ENCODE assay signal across 1 cellular context in the genomic region with DNA sequence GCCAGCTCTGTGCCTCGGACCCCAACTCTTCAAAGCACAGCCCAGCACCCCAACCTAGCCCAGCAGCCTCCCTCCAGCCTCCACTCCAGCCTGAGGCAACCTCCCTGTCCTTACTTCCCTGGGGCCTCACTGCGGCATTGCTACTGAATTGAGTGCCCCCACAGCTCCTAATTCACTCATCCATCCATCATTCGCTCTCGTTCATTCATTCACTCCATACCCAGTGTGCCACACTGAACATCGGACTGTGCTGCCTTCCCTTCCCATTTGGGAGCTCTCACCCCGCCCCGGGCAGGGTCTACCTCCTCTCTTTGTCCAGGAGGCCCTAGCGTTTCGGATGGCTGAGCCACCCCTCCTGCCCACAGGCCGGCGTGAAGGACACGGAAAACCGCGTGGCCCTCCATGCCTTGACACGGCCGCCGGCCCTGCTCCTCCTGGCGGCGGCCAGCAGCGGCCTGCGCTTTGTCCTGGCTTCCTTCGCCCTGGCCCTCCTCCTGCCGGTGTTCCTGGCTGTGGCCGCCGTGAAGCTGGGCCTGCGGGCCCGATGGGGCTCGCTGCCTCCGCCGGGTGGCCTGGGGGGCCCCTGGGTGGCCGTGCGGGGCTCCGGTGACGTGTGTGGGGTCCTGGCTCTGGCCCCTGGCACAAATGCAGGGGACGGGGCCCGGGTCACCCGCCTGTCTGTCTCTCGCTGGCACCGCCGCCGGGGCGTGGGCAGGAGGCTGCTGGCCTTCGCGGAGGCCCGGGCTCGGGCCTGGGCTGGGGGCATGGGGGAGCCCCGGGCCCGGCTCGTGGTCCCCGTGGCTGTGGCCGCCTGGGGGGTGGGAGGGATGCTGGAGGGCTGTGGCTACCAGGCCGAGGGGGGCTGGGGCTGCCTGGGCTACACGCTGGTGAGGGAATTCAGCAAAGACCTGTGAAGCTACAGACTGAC.
A peak's percentile ranks its signal among the peaks of the same experiment; 100 is the strongest.
TF ChIP-seq lines count a peak whose summit lies in the region.

No MANE protein-coding gene starts in this region.

TF ChIP-seq in HEK293, 187 proteins besides CTCF, POLR2A, EP300 and RAD21 (continued from another document):
- TF ChIP-seq, protein P1, sequence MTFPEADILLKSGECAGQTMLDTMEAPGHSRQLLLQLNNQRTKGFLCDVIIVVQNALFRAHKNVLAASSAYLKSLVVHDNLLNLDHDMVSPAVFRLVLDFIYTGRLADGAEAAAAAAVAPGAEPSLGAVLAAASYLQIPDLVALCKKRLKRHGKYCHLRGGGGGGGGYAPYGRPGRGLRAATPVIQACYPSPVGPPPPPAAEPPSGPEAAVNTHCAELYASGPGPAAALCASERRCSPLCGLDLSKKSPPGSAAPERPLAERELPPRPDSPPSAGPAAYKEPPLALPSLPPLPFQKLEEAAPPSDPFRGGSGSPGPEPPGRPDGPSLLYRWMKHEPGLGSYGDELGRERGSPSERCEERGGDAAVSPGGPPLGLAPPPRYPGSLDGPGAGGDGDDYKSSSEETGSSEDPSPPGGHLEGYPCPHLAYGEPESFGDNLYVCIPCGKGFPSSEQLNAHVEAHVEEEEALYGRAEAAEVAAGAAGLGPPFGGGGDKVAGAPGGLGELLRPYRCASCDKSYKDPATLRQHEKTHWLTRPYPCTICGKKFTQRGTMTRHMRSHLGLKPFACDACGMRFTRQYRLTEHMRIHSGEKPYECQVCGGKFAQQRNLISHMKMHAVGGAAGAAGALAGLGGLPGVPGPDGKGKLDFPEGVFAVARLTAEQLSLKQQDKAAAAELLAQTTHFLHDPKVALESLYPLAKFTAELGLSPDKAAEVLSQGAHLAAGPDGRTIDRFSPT (tag by site-specific recombination; IDR thresholded peaks at IDR 0.05) = peak; percentile 25; the same call in 1 of the 2 replicates
- TF ChIP-seq, protein P2, sequence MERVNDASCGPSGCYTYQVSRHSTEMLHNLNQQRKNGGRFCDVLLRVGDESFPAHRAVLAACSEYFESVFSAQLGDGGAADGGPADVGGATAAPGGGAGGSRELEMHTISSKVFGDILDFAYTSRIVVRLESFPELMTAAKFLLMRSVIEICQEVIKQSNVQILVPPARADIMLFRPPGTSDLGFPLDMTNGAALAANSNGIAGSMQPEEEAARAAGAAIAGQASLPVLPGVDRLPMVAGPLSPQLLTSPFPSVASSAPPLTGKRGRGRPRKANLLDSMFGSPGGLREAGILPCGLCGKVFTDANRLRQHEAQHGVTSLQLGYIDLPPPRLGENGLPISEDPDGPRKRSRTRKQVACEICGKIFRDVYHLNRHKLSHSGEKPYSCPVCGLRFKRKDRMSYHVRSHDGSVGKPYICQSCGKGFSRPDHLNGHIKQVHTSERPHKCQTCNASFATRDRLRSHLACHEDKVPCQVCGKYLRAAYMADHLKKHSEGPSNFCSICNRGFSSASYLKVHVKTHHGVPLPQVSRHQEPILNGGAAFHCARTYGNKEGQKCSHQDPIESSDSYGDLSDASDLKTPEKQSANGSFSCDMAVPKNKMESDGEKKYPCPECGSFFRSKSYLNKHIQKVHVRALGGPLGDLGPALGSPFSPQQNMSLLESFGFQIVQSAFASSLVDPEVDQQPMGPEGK (tag by site-specific recombination; IDR thresholded peaks at IDR 0.05) = peak; percentile 38
- TF ChIP-seq ZNF76 (tag by site-specific recombination; IDR thresholded peaks at IDR 0.05; ENCODE audit: borderline replicate concordance, low read depth) (no peak), ZNF133 (tag by site-specific recombination; IDR thresholded peaks at IDR 0.05) (no peak), ZNF366 (tag by site-specific recombination; conservative IDR thresholded peaks at IDR 0.05) (peak; percentile 76), ZNF600 (tag by site-specific recombination; IDR thresholded peaks at IDR 0.05) (peak; percentile 69), ZBTB8A (tag by site-specific recombination; IDR thresholded peaks at IDR 0.05) (no peak), ZNF514 (tag by site-specific recombination; IDR thresholded peaks at IDR 0.05) (no peak), ZNF19 (tag by site-specific recombination; IDR thresholded peaks at IDR 0.05; ENCODE audit: low read depth) (no peak), ZNF664 (tag by site-specific recombination; IDR thresholded peaks at IDR 0.05) (no peak)
- TF ChIP-seq, protein P3, sequence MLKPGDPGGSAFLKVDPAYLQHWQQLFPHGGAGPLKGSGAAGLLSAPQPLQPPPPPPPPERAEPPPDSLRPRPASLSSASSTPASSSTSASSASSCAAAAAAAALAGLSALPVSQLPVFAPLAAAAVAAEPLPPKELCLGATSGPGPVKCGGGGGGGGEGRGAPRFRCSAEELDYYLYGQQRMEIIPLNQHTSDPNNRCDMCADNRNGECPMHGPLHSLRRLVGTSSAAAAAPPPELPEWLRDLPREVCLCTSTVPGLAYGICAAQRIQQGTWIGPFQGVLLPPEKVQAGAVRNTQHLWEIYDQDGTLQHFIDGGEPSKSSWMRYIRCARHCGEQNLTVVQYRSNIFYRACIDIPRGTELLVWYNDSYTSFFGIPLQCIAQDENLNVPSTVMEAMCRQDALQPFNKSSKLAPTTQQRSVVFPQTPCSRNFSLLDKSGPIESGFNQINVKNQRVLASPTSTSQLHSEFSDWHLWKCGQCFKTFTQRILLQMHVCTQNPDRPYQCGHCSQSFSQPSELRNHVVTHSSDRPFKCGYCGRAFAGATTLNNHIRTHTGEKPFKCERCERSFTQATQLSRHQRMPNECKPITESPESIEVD (tag by site-specific recombination; IDR thresholded peaks at IDR 0.05) = no peak
- TF ChIP-seq, protein P4, sequence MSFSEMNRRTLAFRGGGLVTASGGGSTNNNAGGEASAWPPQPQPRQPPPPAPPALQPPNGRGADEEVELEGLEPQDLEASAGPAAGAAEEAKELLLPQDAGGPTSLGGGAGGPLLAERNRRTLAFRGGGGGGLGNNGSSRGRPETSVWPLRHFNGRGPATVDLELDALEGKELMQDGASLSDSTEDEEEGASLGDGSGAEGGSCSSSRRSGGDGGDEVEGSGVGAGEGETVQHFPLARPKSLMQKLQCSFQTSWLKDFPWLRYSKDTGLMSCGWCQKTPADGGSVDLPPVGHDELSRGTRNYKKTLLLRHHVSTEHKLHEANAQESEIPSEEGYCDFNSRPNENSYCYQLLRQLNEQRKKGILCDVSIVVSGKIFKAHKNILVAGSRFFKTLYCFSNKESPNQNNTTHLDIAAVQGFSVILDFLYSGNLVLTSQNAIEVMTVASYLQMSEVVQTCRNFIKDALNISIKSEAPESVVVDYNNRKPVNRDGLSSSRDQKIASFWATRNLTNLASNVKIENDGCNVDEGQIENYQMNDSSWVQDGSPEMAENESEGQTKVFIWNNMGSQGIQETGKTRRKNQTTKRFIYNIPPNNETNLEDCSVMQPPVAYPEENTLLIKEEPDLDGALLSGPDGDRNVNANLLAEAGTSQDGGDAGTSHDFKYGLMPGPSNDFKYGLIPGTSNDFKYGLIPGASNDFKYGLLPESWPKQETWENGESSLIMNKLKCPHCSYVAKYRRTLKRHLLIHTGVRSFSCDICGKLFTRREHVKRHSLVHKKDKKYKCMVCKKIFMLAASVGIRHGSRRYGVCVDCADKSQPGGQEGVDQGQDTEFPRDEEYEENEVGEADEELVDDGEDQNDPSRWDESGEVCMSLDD (tag by site-specific recombination; IDR thresholded peaks at IDR 0.05) = no peak; the same call in 1 of the 2 replicates
TF ChIP-seq in HEK293: peak in this region for 4.
